ENCODE assay signal across 8 cellular contexts in genomic region chr4:112817933-112818921, GRCh38.
DNase-seq lines count a peak whose midpoint lies in the region; ATAC-seq and TF ChIP-seq lines count a peak whose summit lies in the region.

No MANE protein-coding gene starts in this region.

- RAD21 ChIA-PET in HCT116 (lab: Charles Lee; ENCODE audit: low non-redundant PET in 1 of 2, low total read pairs in 2 of 2, uncharacterized antibody in 2 of 2, unreplicated experiment in 2 of 2) = no interaction called here

- POLR2A ChIA-PET in HCT116 (lab: Charles Lee) = no interaction called here

- peak overlapping the region; percentile 88 for H3K4me2 ChIP-seq in HCT116 (ENCODE audit: low read length)

- H3K9me2 ChIP-seq in HCT116 (ENCODE audit: insufficient read depth) = no peaks in the 10 kb centered on the region

- no peak for TF ChIP-seq POLR2A in HCT116 (IDR thresholded peaks at IDR 0.05; ENCODE audit: borderline replicate concordance, extremely low read depth, insufficient read depth, insufficient read length)

- TSS peak; percentile 68 for BruUV-seq in HCT116 (replicated peaks; lab: Mats Ljungman, UMichigan)

- CTCF ChIA-PET in HCT116 (lab: Charles Lee) = interaction anchor here (1.4 kb wide), 1 partner anchor 53 kb away, joined by 4 read pairs; no protein-coding TSS in a partner anchor

- peak overlapping the region; percentile 59 to 61 for H3K4me3 ChIP-seq in HCT116 (replicated peaks in 1 of 2; ENCODE audit: low read depth in 1 of 2, low read length in 2 of 2)
- peak overlapping the region; percentile 53 for H3K4me3 ChIP-seq in MG63

- H4K20me1 ChIP-seq in HCT116 (ENCODE audit: insufficient read depth) = no peaks in the 10 kb centered on the region

- peak overlapping the region; percentile 72 for H2AFZ ChIP-seq in HCT116 (ENCODE audit: low read depth, low read length, poor library complexity, severe bottlenecking)

- no peaks in the 10 kb centered on the region for H3K79me2 ChIP-seq in HCT116 (ENCODE audit: insufficient read depth, low read length)

- H3K27me3 ChIP-seq in HCT116 (ENCODE audit: insufficient read depth, low read length) (no peaks in the 10 kb centered on the region), MG63 (no peaks in the 10 kb centered on the region)

- intact Hi-C loops in HCT116 (cut with micrococcal nuclease) = no loop called here

- TF ChIP-seq CTCF in HCT116 (IDR thresholded peaks at IDR 0.05 in 2 of 3, conservative IDR thresholded peaks at IDR 0.05 in 1 of 3; ENCODE audit: borderline replicate concordance in 1 of 3, insufficient read depth in 1 of 3, low read depth in 2 of 3, low read length in 2 of 3) = no peak

- no peak overlapping the region for H3K27ac ChIP-seq in HCT116 (ENCODE audit: low read depth, low read length)

- peaks cover 0 to 19% of the 10 kb centered on the region in 2 experiments; a peak in 2 of 4 replicates for H3K4me1 ChIP-seq in HCT116 (ENCODE audit: control insufficient read depth in 1 of 2, insufficient read depth in 2 of 2, low read length in 2 of 2)

- peak; percentile 95 for ATAC-seq in HCT116

- no peaks in the 10 kb centered on the region for H3K9me3 ChIP-seq in HCT116 (ENCODE audit: control insufficient read depth in 1 of 2, insufficient read depth in 1 of 2, low read depth in 1 of 2, low read length in 2 of 2)
- H3K9me3 ChIP-seq in MG63 = no peaks in the 10 kb centered on the region

- 0 out of 2 replicates have a peak, but pooled peaks have one; percentile 19 for TF ChIP-seq RAD21 in HCT116 (IDR thresholded peaks at IDR 0.05; ENCODE audit: low read depth)

- peak overlapping the region; percentile 55 for H3K9ac ChIP-seq in HCT116 (ENCODE audit: low read length)

- peak; percentile 69 for DNase-seq in activated CD4-positive, alpha-beta T cell treated with anti-CD3 and anti-CD28 coated beads for 48 hours
- no peak for DNase-seq in activated CD4-positive, alpha-beta T cell treated with anti-CD3 and anti-CD28 coated beads for 1 hour
- DNase-seq in HCT116 (ENCODE audit: low read depth, low spot score) = peak; percentile 68
- peak; percentile 74 for DNase-seq in MG63
- peak; percentile 80 for DNase-seq in SK-N-DZ (ENCODE audit: low spot score)
- DNase-seq in cerebellum (ENCODE audit: low spot score) = peak; percentile 61
- peak; percentile 85 for DNase-seq in kidney glomerular epithelial cell (lab: John Stamatoyannopoulos, UW)
- DNase-seq in stimulated activated CD4-positive, alpha-beta T cell treated with anti-CD3 and anti-CD28 coated beads, Interleukin-1b, Interleukin-23, amount 100 ng/mL, for 4 hours (ENCODE audit: low read depth in 2 of 2) = peak; percentile 0 to 6

- H3K36me3 ChIP-seq in HCT116 (ENCODE audit: control insufficient read depth in 1 of 2, insufficient read depth in 2 of 2, low read length in 2 of 2) (no peaks in the 10 kb centered on the region), MG63 (no peaks in the 10 kb centered on the region)

TF ChIP-seq in HCT116, 20 proteins besides CTCF, POLR2A, EP300 and RAD21:
- no peak for TF ChIP-seq ZFX (IDR thresholded peaks at IDR 0.05)
- no peak for TF ChIP-seq REST (IDR thresholded peaks at IDR 0.05; ENCODE audit: low read depth)
- TF ChIP-seq POLR2AphosphoS5 (IDR thresholded peaks at IDR 0.05; ENCODE audit: low read depth, low read length) = peak; percentile 80
- TF ChIP-seq SIN3A (IDR thresholded peaks at IDR 0.05; ENCODE audit: low read depth) = peak; percentile 87
- no peak for TF ChIP-seq YY1 (IDR thresholded peaks at IDR 0.05; ENCODE audit: extremely low read depth, insufficient replicate concordance, low read depth, low read length)
- TF ChIP-seq ATF3 (IDR thresholded peaks at IDR 0.05) = no peak
- 0 out of 2 replicates have a peak, but pooled peaks have one; percentile 22 for TF ChIP-seq SP1 (IDR thresholded peaks at IDR 0.05; ENCODE audit: low read depth)
- peak; percentile 82 for TF ChIP-seq CEBPB (IDR thresholded peaks at IDR 0.05; ENCODE audit: low read depth)
- TF ChIP-seq SRF (IDR thresholded peaks at IDR 0.05; ENCODE audit: low read depth) = no peak
- peak; percentile 96 for TF ChIP-seq MAX (IDR thresholded peaks at IDR 0.05)
- TF ChIP-seq EGR1 (IDR thresholded peaks at IDR 0.05; ENCODE audit: low read depth) = no peak
- TF ChIP-seq EZH2 (IDR thresholded peaks at IDR 0.05) = no peak
- TF ChIP-seq JUND (IDR thresholded peaks at IDR 0.05) = no peak
- peak; percentile 21; the same call in 1 of the 2 replicates for TF ChIP-seq CBX3 (IDR thresholded peaks at IDR 0.05; ENCODE audit: low read depth)
- no peak for TF ChIP-seq ZNF274 (IDR thresholded peaks at IDR 0.05; ENCODE audit: low read depth, low read length)
- no peak for TF ChIP-seq FOSL1 (IDR thresholded peaks at IDR 0.05; ENCODE audit: low read depth)
- TF ChIP-seq, protein P1, sequence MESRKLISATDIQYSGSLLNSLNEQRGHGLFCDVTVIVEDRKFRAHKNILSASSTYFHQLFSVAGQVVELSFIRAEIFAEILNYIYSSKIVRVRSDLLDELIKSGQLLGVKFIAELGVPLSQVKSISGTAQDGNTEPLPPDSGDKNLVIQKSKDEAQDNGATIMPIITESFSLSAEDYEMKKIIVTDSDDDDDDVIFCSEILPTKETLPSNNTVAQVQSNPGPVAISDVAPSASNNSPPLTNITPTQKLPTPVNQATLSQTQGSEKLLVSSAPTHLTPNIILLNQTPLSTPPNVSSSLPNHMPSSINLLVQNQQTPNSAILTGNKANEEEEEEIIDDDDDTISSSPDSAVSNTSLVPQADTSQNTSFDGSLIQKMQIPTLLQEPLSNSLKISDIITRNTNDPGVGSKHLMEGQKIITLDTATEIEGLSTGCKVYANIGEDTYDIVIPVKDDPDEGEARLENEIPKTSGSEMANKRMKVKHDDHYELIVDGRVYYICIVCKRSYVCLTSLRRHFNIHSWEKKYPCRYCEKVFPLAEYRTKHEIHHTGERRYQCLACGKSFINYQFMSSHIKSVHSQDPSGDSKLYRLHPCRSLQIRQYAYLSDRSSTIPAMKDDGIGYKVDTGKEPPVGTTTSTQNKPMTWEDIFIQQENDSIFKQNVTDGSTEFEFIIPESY (IDR thresholded peaks at IDR 0.05; ENCODE audit: extremely low read depth, insufficient replicate concordance, low read length) = no peak
- TF ChIP-seq TCF7L2 (IDR thresholded peaks at IDR 0.05; ENCODE audit: borderline replicate concordance, extremely low read depth, insufficient read depth, insufficient read length) = no peak
- TF ChIP-seq ELF1 (IDR thresholded peaks at IDR 0.05; ENCODE audit: borderline replicate concordance, low read depth) = no peak
- no peak for TF ChIP-seq EZH2phosphoT487 (IDR thresholded peaks at IDR 0.05; ENCODE audit: borderline replicate concordance)
